In genomic region chr17:48908047-48908843, GRCh38 we compare ENCODE assay signal across 1 cellular context.
TF ChIP-seq lines count a peak whose summit lies in the region.

Gene UBE2Z, plus strand, starts transcription at chr17:48908407. Its CDS starts 97 bp downstream, at chr17:48908504.

TF ChIP-seq in HepG2, 621 proteins besides CTCF, POLR2A, EP300 and RAD21 (continued from another document and continues in another):
- TF ChIP-seq ZNF510 (CRISPR knock-in tag; IDR thresholded peaks at IDR 0.05; ENCODE audit: low read depth) (peak; percentile 62; the same call in 1 of the 2 replicates), ZNF326 (CRISPR knock-in tag; IDR thresholded peaks at IDR 0.05; ENCODE audit: borderline replicate concordance) (no peak), SMAD9 (CRISPR knock-in tag; IDR thresholded peaks at IDR 0.05) (peak; percentile 89), ZNF83 (CRISPR knock-in tag; IDR thresholded peaks at IDR 0.05; ENCODE audit: borderline replicate concordance) (no peak), ZNF280D (CRISPR knock-in tag; IDR thresholded peaks at IDR 0.05) (no peak; the same call in 1 of the 2 replicates), NFATC3 (CRISPR knock-in tag; IDR thresholded peaks at IDR 0.05) (0 out of 2 replicates have a peak, but pooled peaks have one; percentile 44), ZNF878 (CRISPR knock-in tag; IDR thresholded peaks at IDR 0.05) (peak; percentile 74; the same call in 1 of the 2 replicates), SKIL (CRISPR knock-in tag; IDR thresholded peaks at IDR 0.05; ENCODE audit: borderline replicate concordance) (no peak), NFRKB (IDR thresholded peaks at IDR 0.05) (peak; percentile 53; the same call in 1 of the 2 replicates), BORCS8-MEF2B (CRISPR knock-in tag; IDR thresholded peaks at IDR 0.05) (peak; percentile 90; the same call in 1 of the 2 replicates), PAWR (CRISPR knock-in tag; IDR thresholded peaks at IDR 0.05; ENCODE audit: borderline replicate concordance) (0 out of 2 replicates have a peak, but pooled peaks have one; percentile 53), FOXK2 (IDR thresholded peaks at IDR 0.05) (no peak), ZBTB38 (CRISPR knock-in tag; IDR thresholded peaks at IDR 0.05) (peak; percentile 90), NR2F1 (CRISPR knock-in tag; IDR thresholded peaks at IDR 0.05) (0 out of 4 replicates have a peak, but pooled peaks of 1 of the 2 experiments have one; percentile 23), PHB2 (IDR thresholded peaks at IDR 0.05; ENCODE audit: partially characterized antibody) (no peak), HCFC1 (IDR thresholded peaks at IDR 0.05; ENCODE audit: low read depth, low read length) (peak; percentile 54), ZFP62 (CRISPR knock-in tag; IDR thresholded peaks at IDR 0.05) (no peak), ZNF784 (CRISPR knock-in tag; IDR thresholded peaks at IDR 0.05; ENCODE audit: borderline replicate concordance) (peak; percentile 91; the same call in 1 of the 2 replicates), ZNF234 (CRISPR knock-in tag; conservative IDR thresholded peaks at IDR 0.05) (0 out of 2 replicates have a peak, but pooled peaks have one; percentile 41), ZNF589 (CRISPR knock-in tag; conservative IDR thresholded peaks at IDR 0.05) (no peak; the same call in none of the 2 replicates), KDM4B (CRISPR knock-in tag; IDR thresholded peaks at IDR 0.05) (peak; percentile 74), SUZ12 (IDR thresholded peaks at IDR 0.05; ENCODE audit: low read depth, low read length) (no peak), ZNF337 (CRISPR knock-in tag; IDR thresholded peaks at IDR 0.05; ENCODE audit: borderline replicate concordance, low read depth) (no peak), POLR2G (IDR thresholded peaks at IDR 0.05; ENCODE audit: low read depth, low read length) (peak; percentile 94), ZNF557 (CRISPR knock-in tag; IDR thresholded peaks at IDR 0.05) (peak; percentile 85; the same call in 1 of the 2 replicates), ZNF34 (CRISPR knock-in tag; IDR thresholded peaks at IDR 0.05; ENCODE audit: borderline replicate concordance) (peak; percentile 98), RERE (CRISPR knock-in tag; IDR thresholded peaks at IDR 0.05; ENCODE audit: low read depth) (peak; percentile 66; the same call in 1 of the 2 replicates), ZBTB33 (CRISPR knock-in tag; IDR thresholded peaks at IDR 0.05) (peak; percentile 81)
- TF ChIP-seq, protein P1, sequence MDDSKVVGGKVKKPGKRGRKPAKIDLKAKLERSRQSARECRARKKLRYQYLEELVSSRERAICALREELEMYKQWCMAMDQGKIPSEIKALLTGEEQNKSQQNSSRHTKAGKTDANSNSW (CRISPR knock-in tag; IDR thresholded peaks at IDR 0.05; ENCODE audit: borderline replicate concordance), result peak; percentile 90; the same call in 1 of the 2 replicates
- TF ChIP-seq, protein P2, sequence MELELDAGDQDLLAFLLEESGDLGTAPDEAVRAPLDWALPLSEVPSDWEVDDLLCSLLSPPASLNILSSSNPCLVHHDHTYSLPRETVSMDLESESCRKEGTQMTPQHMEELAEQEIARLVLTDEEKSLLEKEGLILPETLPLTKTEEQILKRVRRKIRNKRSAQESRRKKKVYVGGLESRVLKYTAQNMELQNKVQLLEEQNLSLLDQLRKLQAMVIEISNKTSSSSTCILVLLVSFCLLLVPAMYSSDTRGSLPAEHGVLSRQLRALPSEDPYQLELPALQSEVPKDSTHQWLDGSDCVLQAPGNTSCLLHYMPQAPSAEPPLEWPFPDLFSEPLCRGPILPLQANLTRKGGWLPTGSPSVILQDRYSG (CRISPR knock-in tag; IDR thresholded peaks at IDR 0.05), result peak; percentile 47; the same call in 1 of the 2 replicates
- TF ChIP-seq, protein P3, sequence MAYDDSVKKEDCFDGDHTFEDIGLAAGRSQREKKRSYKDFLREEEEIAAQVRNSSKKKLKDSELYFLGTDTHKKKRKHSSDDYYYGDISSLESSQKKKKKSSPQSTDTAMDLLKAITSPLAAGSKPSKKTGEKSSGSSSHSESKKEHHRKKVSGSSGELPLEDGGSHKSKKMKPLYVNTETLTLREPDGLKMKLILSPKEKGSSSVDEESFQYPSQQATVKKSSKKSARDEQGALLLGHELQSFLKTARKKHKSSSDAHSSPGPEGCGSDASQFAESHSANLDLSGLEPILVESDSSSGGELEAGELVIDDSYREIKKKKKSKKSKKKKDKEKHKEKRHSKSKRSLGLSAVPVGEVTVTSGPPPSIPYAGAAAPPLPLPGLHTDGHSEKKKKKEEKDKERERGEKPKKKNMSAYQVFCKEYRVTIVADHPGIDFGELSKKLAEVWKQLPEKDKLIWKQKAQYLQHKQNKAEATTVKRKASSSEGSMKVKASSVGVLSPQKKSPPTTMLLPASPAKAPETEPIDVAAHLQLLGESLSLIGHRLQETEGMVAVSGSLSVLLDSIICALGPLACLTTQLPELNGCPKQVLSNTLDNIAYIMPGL (CRISPR knock-in tag; IDR thresholded peaks at IDR 0.05; ENCODE audit: borderline replicate concordance in 1 of 2, low read depth in 1 of 2), result peak; percentile 97 to 98
- TF ChIP-seq, protein P4, sequence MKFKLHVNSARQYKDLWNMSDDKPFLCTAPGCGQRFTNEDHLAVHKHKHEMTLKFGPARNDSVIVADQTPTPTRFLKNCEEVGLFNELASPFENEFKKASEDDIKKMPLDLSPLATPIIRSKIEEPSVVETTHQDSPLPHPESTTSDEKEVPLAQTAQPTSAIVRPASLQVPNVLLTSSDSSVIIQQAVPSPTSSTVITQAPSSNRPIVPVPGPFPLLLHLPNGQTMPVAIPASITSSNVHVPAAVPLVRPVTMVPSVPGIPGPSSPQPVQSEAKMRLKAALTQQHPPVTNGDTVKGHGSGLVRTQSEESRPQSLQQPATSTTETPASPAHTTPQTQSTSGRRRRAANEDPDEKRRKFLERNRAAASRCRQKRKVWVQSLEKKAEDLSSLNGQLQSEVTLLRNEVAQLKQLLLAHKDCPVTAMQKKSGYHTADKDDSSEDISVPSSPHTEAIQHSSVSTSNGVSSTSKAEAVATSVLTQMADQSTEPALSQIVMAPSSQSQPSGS (CRISPR knock-in tag; IDR thresholded peaks at IDR 0.05), result peak; percentile 84
- TF ChIP-seq, protein P5, sequence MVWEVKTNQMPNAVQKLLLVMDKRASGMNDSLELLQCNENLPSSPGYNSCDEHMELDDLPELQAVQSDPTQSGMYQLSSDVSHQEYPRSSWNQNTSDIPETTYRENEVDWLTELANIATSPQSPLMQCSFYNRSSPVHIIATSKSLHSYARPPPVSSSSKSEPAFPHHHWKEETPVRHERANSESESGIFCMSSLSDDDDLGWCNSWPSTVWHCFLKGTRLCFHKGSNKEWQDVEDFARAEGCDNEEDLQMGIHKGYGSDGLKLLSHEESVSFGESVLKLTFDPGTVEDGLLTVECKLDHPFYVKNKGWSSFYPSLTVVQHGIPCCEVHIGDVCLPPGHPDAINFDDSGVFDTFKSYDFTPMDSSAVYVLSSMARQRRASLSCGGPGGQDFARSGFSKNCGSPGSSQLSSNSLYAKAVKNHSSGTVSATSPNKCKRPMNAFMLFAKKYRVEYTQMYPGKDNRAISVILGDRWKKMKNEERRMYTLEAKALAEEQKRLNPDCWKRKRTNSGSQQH (CRISPR knock-in tag; IDR thresholded peaks at IDR 0.05; ENCODE audit: low read depth), result peak; percentile 78; the same call in 1 of the 2 replicates
- TF ChIP-seq, protein P6, sequence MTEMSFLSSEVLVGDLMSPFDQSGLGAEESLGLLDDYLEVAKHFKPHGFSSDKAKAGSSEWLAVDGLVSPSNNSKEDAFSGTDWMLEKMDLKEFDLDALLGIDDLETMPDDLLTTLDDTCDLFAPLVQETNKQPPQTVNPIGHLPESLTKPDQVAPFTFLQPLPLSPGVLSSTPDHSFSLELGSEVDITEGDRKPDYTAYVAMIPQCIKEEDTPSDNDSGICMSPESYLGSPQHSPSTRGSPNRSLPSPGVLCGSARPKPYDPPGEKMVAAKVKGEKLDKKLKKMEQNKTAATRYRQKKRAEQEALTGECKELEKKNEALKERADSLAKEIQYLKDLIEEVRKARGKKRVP (CRISPR knock-in tag; IDR thresholded peaks at IDR 0.05), result no peak; a peak in 1 of 4 replicates
